In the genomic region with DNA sequence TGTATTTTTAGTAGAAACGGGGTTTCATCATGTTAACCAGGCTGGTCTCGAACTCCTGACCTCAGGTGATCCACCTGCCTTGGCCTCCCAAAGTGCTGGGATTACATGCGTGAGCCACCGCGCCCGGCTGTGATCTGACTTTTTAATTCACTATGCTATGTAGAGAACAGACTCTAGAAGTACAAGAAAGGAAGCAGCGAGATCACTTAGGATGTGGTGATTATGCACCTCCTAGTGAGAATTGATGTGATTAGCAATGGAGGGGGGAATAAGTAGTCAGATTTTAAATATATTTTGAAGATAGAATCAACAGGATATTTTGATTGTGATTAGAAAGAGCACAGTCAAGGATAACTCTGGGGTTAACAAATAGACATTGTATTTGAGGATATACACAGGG, we compare ENCODE assay signal across 24 cellular contexts.
"Had no signal": no experiment of that assay in that cellular context is flagged by ENCODE, and none has a peak within 500 bp of the region (broad histone marks: within the 10 kb centered on the region; RNA-seq: fewer than 3 reads in every experiment).

No MANE protein-coding gene starts in this region.

- H3K4me3 Mint-ChIP-seq: activated naive CD4-positive, alpha-beta T cell treated with anti-CD3 and anti-CD28 coated beads, Interleukin-2, amount 50 U/mL, for 24 hours; naive B cell; neural progenitor cell; stimulated activated naive B cell treated with anti-CD40 and anti-IgM and Interleukin-4, amounts not matched to agents 10 μg/mL and 1 μg/mL and 100 μg/mL, for 72 hours; T-helper 2 cell treated with Interferon-gamma antibody and Interleukin-4, amounts not matched to agents 5 μg/mL and 100 μg/mL, for 36 hours had no signal

- DNase-seq: activated CD4-positive, alpha-beta T cell treated with anti-CD3 and anti-CD28 coated beads, Interleukin-2, amount 50 U/mL, for 1 hour; activated CD4-positive, CD25-positive, alpha-beta regulatory T cell treated with anti-CD3 and anti-CD28 coated beads, Interleukin-2, amount 50 U/mL, for 72 hours; activated CD8-positive, alpha-beta memory T cell treated with anti-CD3 and anti-CD28 coated beads for 24 hours; activated CD8-positive, alpha-beta memory T cell treated with anti-CD3 and anti-CD28 coated beads, Interleukin-2, amount 50 U/mL, for 4 hours; activated gamma-delta T cell; cerebellar nuclear complex; heart left ventricle; islet precursor cell; left cardiac atrium; mesenchymal stem cell; naive B cell; sigmoid colon; stimulated activated CD4-positive, alpha-beta T cell treated with anti-CD3 and anti-CD28 coated beads, Interleukin-15, amount 100 ng/mL, for 24 hours; stimulated activated naive B cell treated with anti-CD40 and anti-IgM and Interleukin-4, amounts not matched to agents 10 μg/mL and 1 μg/mL and 100 μg/mL, for 72 hours; upper lobe of right lung; WERI-Rb-1 had no signal

- H3K27me3 ChIP-seq: heart left ventricle, neural progenitor cell, sigmoid colon, upper lobe of right lung had no signal

- H3K9me3 ChIP-seq: heart left ventricle, sigmoid colon, upper lobe of right lung had no signal

- H3K27ac ChIP-seq: coronary artery, epithelial cell of prostate, heart left ventricle, neural progenitor cell, sigmoid colon, WERI-Rb-1 had no signal

- H3K27me3 Mint-ChIP-seq: activated naive CD4-positive, alpha-beta T cell treated with anti-CD3 and anti-CD28 coated beads, Interleukin-2, amount 50 U/mL, for 24 hours; naive B cell; stimulated activated naive B cell treated with anti-CD40 and anti-IgM and Interleukin-4, amounts not matched to agents 10 μg/mL and 1 μg/mL and 100 μg/mL, for 72 hours had no signal

- H3K9me3 Mint-ChIP-seq: activated naive CD4-positive, alpha-beta T cell treated with anti-CD3 and anti-CD28 coated beads, Interleukin-2, amount 50 U/mL, for 24 hours; naive B cell; neural progenitor cell; stimulated activated naive B cell treated with anti-CD40 and anti-IgM and Interleukin-4, amounts not matched to agents 10 μg/mL and 1 μg/mL and 100 μg/mL, for 72 hours; T-helper 2 cell treated with Interferon-gamma antibody and Interleukin-4, amounts not matched to agents 5 μg/mL and 100 μg/mL, for 36 hours had no signal

- H3K4me3 ChIP-seq: coronary artery, heart left ventricle, neural progenitor cell, sigmoid colon, smooth muscle cell, upper lobe of right lung had no signal

- FAIRE-seq: bronchial epithelial cell had no signal

- H3K27ac Mint-ChIP-seq: neural progenitor cell; stimulated activated naive B cell treated with anti-CD40 and anti-IgM and Interleukin-4, amounts not matched to agents 10 μg/mL and 1 μg/mL and 100 μg/mL, for 72 hours; T-helper 2 cell treated with Interferon-gamma antibody and Interleukin-4, amounts not matched to agents 5 μg/mL and 100 μg/mL, for 36 hours had no signal

- H3K4me1 ChIP-seq: neural progenitor cell had no signal

- ATAC-seq: heart left ventricle; left cardiac atrium; SK-N-SH treated with all-trans-retinoic acid at 6 μM for 48 hours; stimulated activated naive B cell treated with anti-CD40 and anti-IgM and Interleukin-4, amounts not matched to agents 10 μg/mL and 1 μg/mL and 100 μg/mL, for 72 hours had no signal

- H3K36me3 ChIP-seq: neural progenitor cell had no signal
